ENCODE assay signal across 1 cellular context in the genomic region with DNA sequence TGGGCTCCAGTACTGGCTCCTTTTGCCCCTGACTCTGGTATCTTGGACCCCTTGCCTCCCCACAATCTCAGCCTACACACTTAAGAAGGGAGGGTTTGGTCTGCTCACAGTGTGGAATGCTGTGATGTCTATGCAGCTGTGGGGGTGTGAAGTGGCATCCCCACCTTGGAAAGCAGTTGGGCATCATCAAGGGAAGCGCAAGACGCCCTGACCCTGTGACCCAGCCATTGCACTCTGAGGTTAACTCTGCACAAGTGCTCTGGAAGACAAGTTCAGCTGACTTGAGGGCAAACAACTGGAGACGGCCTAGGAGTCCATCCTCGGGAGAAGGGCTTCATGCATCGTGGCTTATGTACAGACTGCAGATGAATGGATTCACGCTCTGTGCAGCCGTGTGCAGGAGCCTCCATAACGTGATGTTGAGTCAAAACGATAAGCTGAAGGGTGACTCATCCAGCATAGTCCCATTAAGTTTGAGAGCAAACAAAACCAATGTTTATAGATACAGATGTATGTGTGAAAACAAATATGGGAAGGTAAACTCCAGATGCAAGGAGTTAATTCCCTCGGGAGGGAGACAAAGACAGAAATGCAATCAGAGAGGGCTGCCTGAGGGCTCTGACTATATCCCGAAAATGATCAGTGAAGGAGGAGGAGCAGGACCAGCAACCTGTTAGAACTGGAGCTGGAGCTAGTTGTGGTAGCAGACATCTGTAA.
TF ChIP-seq lines count a peak whose summit lies in the region.

No MANE protein-coding gene starts in this region.

TF ChIP-seq in H1, 55 proteins besides CTCF, POLR2A, EP300 and RAD21 (continued from another document):
- TF ChIP-seq, protein P1, sequence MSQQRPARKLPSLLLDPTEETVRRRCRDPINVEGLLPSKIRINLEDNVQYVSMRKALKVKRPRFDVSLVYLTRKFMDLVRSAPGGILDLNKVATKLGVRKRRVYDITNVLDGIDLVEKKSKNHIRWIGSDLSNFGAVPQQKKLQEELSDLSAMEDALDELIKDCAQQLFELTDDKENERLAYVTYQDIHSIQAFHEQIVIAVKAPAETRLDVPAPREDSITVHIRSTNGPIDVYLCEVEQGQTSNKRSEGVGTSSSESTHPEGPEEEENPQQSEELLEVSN (IDR thresholded peaks at IDR 0.05) = no peak
- TF ChIP-seq KDM5A (IDR thresholded peaks at IDR 0.05; ENCODE audit: low read length) (no peak), GTF2F1 (IDR thresholded peaks at IDR 0.05; ENCODE audit: borderline replicate concordance, low read depth, low read length) (no peak), SUZ12 (IDR thresholded peaks at IDR 0.05; ENCODE audit: low read length) (no peak)
